In genomic region chr10:118754556-118755423, GRCh38 we compare ENCODE assay signal across 8 cellular contexts. TPM values are rescaled to one million over a fixed set of nuclear protein-coding genes. Genes with fewer than 3 reads are reported as not detected.
DNase-seq lines count a peak whose midpoint lies in the region; ATAC-seq and TF ChIP-seq lines count a peak whose summit lies in the region.

Gene CACUL1 (minus strand): TSS chr10:118754970. CDS start chr10:118754762, 208 bp downstream.

- TF ChIP-seq CTCF in BJ (IDR thresholded peaks at IDR 0.05; ENCODE audit: insufficient read depth, low read depth, low read length) = no peak

- DNase-seq in BJ (ENCODE audit: low read depth) (peak; percentile 95), NCI-H526 treated with DMSO at 0.1 percent for 48 hours (lab: John Stamatoyannopoulos, UW) (peak; percentile 94), cortex of kidney (lab: John Stamatoyannopoulos, UW) (peak; percentile 94), left colon (peak; percentile 100)
- peak; percentile 100 for DNase-seq in activated CD4-positive, alpha-beta T cell treated with anti-CD3 and anti-CD28 coated beads, Interleukin-2, amount 10 ng/mL, durations not matched to agents 24 days and 14 days
- DNase-seq in stimulated activated CD4-positive, alpha-beta T cell treated with anti-CD3 and anti-CD28 coated beads, Interleukin-1b, Interleukin-23, amount 100 ng/mL, for 48 hours = peak; percentile 100

- CTCF ChIA-PET in BJ (lab: Yijun Ruan, JAX) = interaction anchor here (1.1 to 1.8 kb wide), 2 partner anchors 19 to 62 kb away, joined by 3 to 5 read pairs; no protein-coding TSS in a partner anchor

- ATAC-seq in GM19324 (IDR thresholded peaks at IDR 0.05; ENCODE audit: low FRiP score, unreplicated experiment) (peak; percentile 98), HG03469 (IDR thresholded peaks at IDR 0.05; ENCODE audit: unreplicated experiment) (peak; percentile 89), left colon (peak; percentile 97)

- H3K4me3 ChIP-seq in BJ (ENCODE audit: low read depth, low read length) = peak within 1 kb of the TSS; percentile 91

- no peaks in the 10 kb centered on the region for H3K9me3 Mint-ChIP-seq in activated CD4-positive, alpha-beta T cell treated with anti-CD3 and anti-CD28 coated beads, Interleukin-2, amount 10 ng/mL, durations not matched to agents 24 days and 14 days

- POLR2A ChIA-PET in BJ (lab: Charles Lee) = interaction anchor here (0.5 to 0.9 kb wide), 3 partner anchors 73 to 449 kb away, joined by 4 to 9 read pairs (median 5); no protein-coding TSS in a partner anchor

- intact Hi-C loops in activated CD4-positive, alpha-beta T cell treated with anti-CD3 and anti-CD28 coated beads, Interleukin-2, amount 10 ng/mL, durations not matched to agents 24 days and 14 days (cut with micrococcal nuclease) = loop anchor here (1.0 to 10.0 kb wide), 6 partner anchors 21 to 900 kb away; partner anchors contain the start of genes BAG3, FAM204A and RAB11FIP2
- intact Hi-C loops in left colon (cut with DNase I, micrococcal nuclease) = no loop called here

- H3K4me1 Mint-ChIP-seq in activated CD4-positive, alpha-beta T cell treated with anti-CD3 and anti-CD28 coated beads, Interleukin-2, amount 10 ng/mL, durations not matched to agents 24 days and 14 days = peaks cover 29% of the 10 kb centered on the region

- peak within 1 kb of the TSS; percentile 88 for H3K27ac Mint-ChIP-seq in activated CD4-positive, alpha-beta T cell treated with anti-CD3 and anti-CD28 coated beads, Interleukin-2, amount 10 ng/mL, durations not matched to agents 24 days and 14 days

- peak within 1 kb of the TSS; percentile 96 for H3K4me3 Mint-ChIP-seq in activated CD4-positive, alpha-beta T cell treated with anti-CD3 and anti-CD28 coated beads, Interleukin-2, amount 10 ng/mL, durations not matched to agents 24 days and 14 days

- no peaks in the 10 kb centered on the region for H3K36me3 ChIP-seq in BJ (ENCODE audit: control insufficient read depth, insufficient read depth, low read length)

- H3K36me3 Mint-ChIP-seq in activated CD4-positive, alpha-beta T cell treated with anti-CD3 and anti-CD28 coated beads, Interleukin-2, amount 10 ng/mL, durations not matched to agents 24 days and 14 days (ENCODE audit: low read depth) = peaks cover 2% of the 10 kb centered on the region

- peaks cover 13% of the 10 kb centered on the region for H3K27me3 Mint-ChIP-seq in activated CD4-positive, alpha-beta T cell treated with anti-CD3 and anti-CD28 coated beads, Interleukin-2, amount 10 ng/mL, durations not matched to agents 24 days and 14 days

- H3K27me3 ChIP-seq in BJ (ENCODE audit: control insufficient read depth, insufficient read depth, low read length) = no peaks in the 10 kb centered on the region

RNA-seq across cellular contexts. Expression of gene CACUL1, which starts in this region (rescaled TPM):
- 7.3 and 13.2 TPM in 2 replicates for polyA plus RNA-seq in BJ (2011; rRNA removed)
- 11.6 and 14.9 TPM in 2 replicates for polyA minus RNA-seq in BJ (2011; rRNA and poly(A)+ RNA removed)
- 27.6 and 29.4 TPM in 2 replicates for total RNA-seq in activated CD4-positive, alpha-beta T cell treated with anti-CD3 and anti-CD28 coated beads, Interleukin-2, amount 10 ng/mL, durations not matched to agents 24 days and 14 days
- 10 to 100 TPM; 42.1 TPM for total RNA-seq in left colon

Comparison
In these comparisons a context has a peak if more than half of its experiments do, and no peak if none do; other contexts are left out.
1. Peak in every context shown above with its lines: DNase-seq, ATAC-seq and H3K4me3 ChIP-seq.